In genomic region chr3:114674041-114674440, GRCh38 we compare ENCODE assay signal across 1 cellular context.
TF ChIP-seq lines count a peak whose summit lies in the region.

No MANE protein-coding gene starts in this region.

TF ChIP-seq in HCT116, 20 proteins besides CTCF, POLR2A, EP300 and RAD21 (continued from another document):
- no peak for TF ChIP-seq ATF3 (IDR thresholded peaks at IDR 0.05)
